Comparison of ENCODE assay signal across 19 cellular contexts in genomic region chr20:37498066-37498702, GRCh38. TPM values are rescaled to one million over a fixed set of nuclear protein-coding genes. Genes with fewer than 3 reads are reported as not detected.
"Had no signal": no experiment of that assay in that cellular context is flagged by ENCODE, and none has a peak within 500 bp of the region (broad histone marks: within the 10 kb centered on the region; RNA-seq: fewer than 3 reads in every experiment).

No MANE protein-coding gene starts in this region.

- DNase-seq: activated CD4-positive, CD25-positive, alpha-beta regulatory T cell treated with anti-CD3 and anti-CD28 coated beads, Interleukin-2, amount 50 U/mL, for 72 hours; activated gamma-delta T cell; activated T-cell treated with anti-CD3 and anti-CD28 coated beads, Interleukin-2, amount 50 U/mL, for 72 hours; amygdala; body of pancreas; caudate nucleus; erythroblast; gastrocnemius medialis; heart right ventricle; mesendoderm; naive thymus-derived CD8-positive, alpha-beta T cell; psoas muscle; right cardiac atrium; small intestine; stimulated activated CD4-positive, alpha-beta T cell treated with anti-CD3 and anti-CD28 coated beads, Interleukin-4, amount 100 ng/mL, for 1 hour had no signal

- H3K9me3 Mint-ChIP-seq: activated T-cell treated with anti-CD3 and anti-CD28 coated beads, Interleukin-2, amount 50 U/mL, for 72 hours; naive thymus-derived CD8-positive, alpha-beta T cell had no signal

- H3K27ac Mint-ChIP-seq: activated naive CD8-positive, alpha-beta T cell; activated T-cell treated with anti-CD3 and anti-CD28 coated beads, Interleukin-2, amount 50 U/mL, for 72 hours had no signal

- H3K4me3 ChIP-seq: body of pancreas, gastrocnemius medialis, heart right ventricle, psoas muscle, stomach, vagina had no signal

- H3K4me3 Mint-ChIP-seq: activated naive CD8-positive, alpha-beta T cell; activated T-cell treated with anti-CD3 and anti-CD28 coated beads, Interleukin-2, amount 50 U/mL, for 72 hours; naive thymus-derived CD8-positive, alpha-beta T cell had no signal

- H3K27me3 Mint-ChIP-seq: activated naive CD8-positive, alpha-beta T cell; naive thymus-derived CD8-positive, alpha-beta T cell had no signal

- ATAC-seq: activated T-cell treated with anti-CD3 and anti-CD28 coated beads, Interleukin-2, amount 50 U/mL, for 72 hours; body of pancreas; gastrocnemius medialis; heart right ventricle; naive thymus-derived CD8-positive, alpha-beta T cell; psoas muscle; right cardiac atrium had no signal

RNA-seq across cellular contexts. Expression of gene NNAT, which starts 22.9 kb away (rescaled TPM):
- total RNA-seq: naive thymus-derived CD8-positive, alpha-beta T cell; T-helper 1 cell treated with Interleukin-12 subunit alpha and Interleukin-12 subunit beta and Interleukin-4 antibody, amounts not matched to agents 30 ng/mL and 1 ng/mL, for 36 hours had no signal
